ENCODE assay signal across 10 cellular contexts in the genomic region with DNA sequence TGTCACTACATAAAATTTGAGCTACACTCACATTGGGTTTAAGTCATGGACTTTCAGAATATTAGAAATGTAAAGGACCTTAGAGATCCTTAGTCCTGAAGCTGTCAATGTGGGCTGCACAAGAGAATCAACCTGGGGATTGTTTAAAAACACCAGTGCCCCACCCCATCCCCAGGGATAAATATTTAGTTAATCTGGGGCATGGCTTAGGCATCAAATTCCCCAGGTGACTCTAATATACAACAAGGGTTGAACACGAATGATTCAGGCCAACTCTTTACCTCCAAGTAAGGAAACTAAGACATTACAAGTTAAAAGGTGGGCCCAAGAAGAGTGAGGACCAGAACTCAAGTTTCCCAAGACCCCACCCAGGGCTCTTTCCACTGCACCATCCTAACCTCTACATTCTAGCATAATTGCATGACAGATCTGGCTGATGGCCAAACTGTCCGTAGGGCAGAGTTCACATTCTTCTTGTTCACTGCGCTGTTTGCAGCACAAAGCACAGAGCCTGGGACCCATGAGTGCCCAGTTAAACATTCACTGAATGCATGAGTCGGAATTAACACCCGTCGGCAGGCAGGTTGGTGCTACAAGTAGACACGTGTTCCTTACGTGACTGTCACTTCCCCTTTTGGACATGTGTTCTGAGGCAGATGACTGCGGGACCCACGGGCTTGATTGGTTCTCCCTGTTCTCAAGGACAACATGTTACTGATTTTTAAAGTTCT. TPM values are rescaled to one million over a fixed set of nuclear protein-coding genes. Genes with fewer than 3 reads are reported as not detected.
DNase-seq lines count a peak whose midpoint lies in the region; ATAC-seq, FAIRE-seq and TF ChIP-seq lines count a peak whose summit lies in the region.
"Had no signal": no experiment of that assay in that cellular context is flagged by ENCODE, and none has a peak within 500 bp of the region (broad histone marks: within the 10 kb centered on the region; RNA-seq: fewer than 3 reads in every experiment).

No MANE protein-coding gene starts in this region.

- TF ChIP-seq CTCF in esophagus squamous epithelium (IDR thresholded peaks at IDR 0.05): no peak

- H3K27me3 ChIP-seq in esophagus squamous epithelium: no peaks in the 10 kb centered on the region

- ATAC-seq in GM18508 (IDR thresholded peaks at IDR 0.05; ENCODE audit: insufficient read depth, unreplicated experiment) (peak; percentile 93), GM21529 (IDR thresholded peaks at IDR 0.05; ENCODE audit: unreplicated experiment) (peak; percentile 86)

- DNase-seq in HuH-7.5 (ENCODE audit: low spot score) (peak; percentile 56), esophagus squamous epithelium (lab: John Stamatoyannopoulos, UW) (peak; percentile 8), frontal cortex (ENCODE audit: low spot score in 2 of 2) (no peak), NCI-H2107 (lab: John Stamatoyannopoulos, UW) (no peak), cortex of kidney (lab: John Stamatoyannopoulos, UW) (no peak), NCI-H69 (lab: John Stamatoyannopoulos, UW) (no peak)

- H3K4me1 ChIP-seq in esophagus squamous epithelium: no peaks in the 10 kb centered on the region

- no peak overlapping the region for H3K27ac ChIP-seq in esophagus squamous epithelium
- H3K27ac ChIP-seq: KMS-11 had no signal

- 53 to 69% methylated on average over 9 to 10 of the region's 10 CpGs for WGBS in esophagus squamous epithelium, 2 donors

- H3K36me3 ChIP-seq in esophagus squamous epithelium: peaks cover 0 to 7% (median 0%) of the 10 kb centered on the region in 3 donors

- no peaks in the 10 kb centered on the region for H3K9me3 ChIP-seq in esophagus squamous epithelium

- intact Hi-C loops in esophagus squamous epithelium (cut with DNase I): no loop called here

- no peak overlapping the region for H3K4me3 ChIP-seq in esophagus squamous epithelium

- no peak for TF ChIP-seq POLR2A in esophagus squamous epithelium (IDR thresholded peaks at IDR 0.05)

- no peak for FAIRE-seq in frontal cortex (lab: Jason Lieb, UNC)
- FAIRE-seq: endometrium had no signal

RNA-seq across cellular contexts. Expression of gene CYFIP2, which starts 25.2 kb away (rescaled TPM):
- total RNA-seq in esophagus squamous epithelium: 10 to 100 TPM in 1 of 4 donors, 1 to 10 TPM in 3; 4.2 to 10.3 (median 8.1) TPM
- total RNA-seq in frontal cortex: 71.7 TPM

Comparison
In these comparisons a context has a peak if more than half of its experiments do, and no peak if none do; other contexts are left out.
1. DNase-seq: peak in HuH-7.5 (single experiment) and esophagus squamous epithelium (single experiment); none in frontal cortex (0 of 2), NCI-H2107 (single experiment), cortex of kidney (single experiment) and NCI-H69 (single experiment).